In the genomic region with DNA sequence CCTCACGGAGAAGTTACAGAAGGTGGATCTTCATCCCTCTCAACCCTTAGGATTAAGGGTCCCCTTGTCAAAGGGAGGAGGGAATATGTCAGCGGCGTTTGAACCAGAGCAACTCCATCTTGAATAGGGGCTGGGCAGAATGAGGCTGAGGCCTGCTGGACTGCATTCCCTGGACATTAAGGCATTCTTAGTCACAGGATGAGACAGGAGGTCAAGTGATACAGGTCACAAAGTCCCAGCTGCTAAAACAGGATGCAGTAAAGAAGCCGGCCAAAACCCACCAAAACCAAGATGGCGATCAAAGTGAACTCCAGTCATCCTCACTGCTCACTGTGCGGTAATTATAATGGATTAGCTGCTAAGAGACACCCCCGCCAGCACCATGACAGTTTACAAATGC, we compare ENCODE assay signal across 17 cellular contexts. TPM values are rescaled to one million over a fixed set of nuclear protein-coding genes. Genes with fewer than 3 reads are reported as not detected.
"Had no signal": no experiment of that assay in that cellular context is flagged by ENCODE, and none has a peak within 500 bp of the region (broad histone marks: within the 10 kb centered on the region; RNA-seq: fewer than 3 reads in every experiment).

No MANE protein-coding gene starts in this region.

- H3K9me3 ChIP-seq: ascending aorta, gastrocnemius medialis, mucosa of descending colon, psoas muscle, right lobe of liver had no signal

- H3K36me3 ChIP-seq: ascending aorta, gastrocnemius medialis, right lobe of liver had no signal

- FAIRE-seq: colon had no signal

- DNase-seq: activated CD4-positive, alpha-beta memory T cell treated with anti-CD3 and anti-CD28 coated beads, Interleukin-2, amount 10 ng/mL, durations not matched to agents 7 days and 5 days; activated CD4-positive, alpha-beta T cell treated with anti-CD3 and anti-CD28 coated beads for 1 hour; activated naive CD4-positive, alpha-beta T cell; effector CD4-positive, alpha-beta T cell; gastrocnemius medialis; mucosa of descending colon; natural killer cell; stimulated activated CD4-positive, alpha-beta T cell treated with anti-CD3 and anti-CD28 coated beads, Interleukin-12 subunit alpha, Interleukin-12 subunit beta, amount 100 ng/mL, for 4 hours; stimulated activated naive CD4-positive, alpha-beta T cell; T-helper 9 cell had no signal

- H3K4me1 ChIP-seq: ascending aorta, gastrocnemius medialis, psoas muscle, right lobe of liver had no signal

- H3K27me3 ChIP-seq: ascending aorta, right lobe of liver had no signal

- H3K27ac ChIP-seq: ascending aorta, gastrocnemius medialis, psoas muscle, right lobe of liver had no signal

- H3K4me3 ChIP-seq: ascending aorta, gastrocnemius medialis, lung, mucosa of descending colon, psoas muscle, right lobe of liver had no signal

RNA-seq across cellular contexts. Expression of a gene that starts 36.7 kb away (rescaled TPM):
- total RNA-seq: activated CD4-positive, alpha-beta memory T cell treated with anti-CD3 and anti-CD28 coated beads, Interleukin-2, amount 10 ng/mL, durations not matched to agents 7 days and 5 days; ascending aorta; fibroblast of lung; gastrocnemius medialis; kidney epithelial cell; psoas muscle; right lobe of liver had no signal
- polyA plus RNA-seq: fibroblast of lung had no signal
